Comparison of ENCODE assay signal across 32 cellular contexts in the genomic region with DNA sequence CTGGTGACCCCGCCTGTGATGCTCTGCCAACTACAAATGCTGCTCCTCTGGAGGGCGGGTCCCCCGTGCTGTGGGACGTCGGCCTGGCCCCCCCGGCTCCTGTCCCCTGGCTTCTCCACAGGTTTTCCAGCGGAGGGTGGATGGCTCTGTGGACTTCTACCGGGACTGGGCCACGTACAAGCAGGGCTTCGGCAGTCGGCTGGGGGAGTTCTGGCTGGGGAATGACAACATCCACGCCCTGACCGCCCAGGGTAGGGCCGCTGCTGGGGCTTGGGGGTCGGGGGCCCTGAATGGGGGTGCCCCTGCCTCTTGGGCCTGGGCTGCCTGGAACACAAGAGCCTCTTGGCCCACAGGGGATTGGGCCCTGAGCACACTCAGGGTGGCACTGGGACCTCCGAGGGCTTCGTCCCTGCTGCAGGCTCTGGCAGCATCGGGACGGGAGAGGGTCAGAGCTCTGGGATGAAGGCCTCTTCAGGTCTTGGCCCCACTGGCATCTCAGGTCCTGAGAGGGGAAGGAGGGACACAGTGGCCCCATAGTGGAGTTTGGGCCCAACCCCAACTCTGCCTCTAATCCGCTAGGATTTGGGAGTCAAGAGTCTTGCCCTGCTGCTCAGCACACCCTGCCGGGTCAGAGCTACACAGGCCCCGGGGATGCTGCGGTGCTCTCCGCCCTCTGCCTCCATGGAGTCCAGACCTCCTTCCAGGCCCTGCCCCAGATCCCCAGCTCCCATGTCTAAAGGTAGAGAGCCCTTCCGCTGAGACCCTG. TPM values are rescaled to one million over a fixed set of nuclear protein-coding genes. Genes with fewer than 3 reads are reported as not detected.
"Had no signal": no experiment of that assay in that cellular context is flagged by ENCODE, and none has a peak within 500 bp of the region (broad histone marks: within the 10 kb centered on the region; RNA-seq: fewer than 3 reads in every experiment).

No MANE protein-coding gene starts in this region.

- H3K27me3 Mint-ChIP-seq: activated CD4-positive, alpha-beta T cell treated with anti-CD3 and anti-CD28 coated beads, Interleukin-2, amount 10 ng/mL, durations not matched to agents 24 days and 14 days had no signal

- H3K27ac Mint-ChIP-seq: activated CD4-positive, alpha-beta T cell treated with anti-CD3 and anti-CD28 coated beads, Interleukin-2, amount 10 ng/mL, durations not matched to agents 24 days and 14 days; activated naive CD4-positive, alpha-beta T cell treated with anti-CD3 and anti-CD28 coated beads, Interleukin-2, amount 50 U/mL, for 24 hours; activated naive CD8-positive, alpha-beta T cell treated with anti-CD3 and anti-CD28 coated beads, Interleukin-2, amount 50 U/mL, for 24 hours; activated T-helper 2 cell treated with anti-CD3 and anti-CD28 coated beads, Interferon-gamma antibody, Interleukin-2, Interleukin-4, amounts not matched to agents 10 μg/mL and 5 μg/mL and 100 μg/mL, durations not matched to agents 14 hours and 24 hours and 36 hours; immature natural killer cell; natural killer cell treated with Interleukin-12 subunit alpha and Interleukin-12 subunit beta and Interleukin-15 and Interleukin-18, amount 100 ng/mL, for 72 hours; stimulated activated memory B cell treated with anti-CD40 and anti-IgM and Interleukin-4, amounts not matched to agents 10 μg/mL and 1 μg/mL and 100 μg/mL, for 72 hours had no signal

- H3K9me3 Mint-ChIP-seq: activated CD4-positive, alpha-beta T cell treated with anti-CD3 and anti-CD28 coated beads, Interleukin-2, amount 10 ng/mL, durations not matched to agents 24 days and 14 days; activated naive CD4-positive, alpha-beta T cell treated with anti-CD3 and anti-CD28 coated beads, Interleukin-2, amount 50 U/mL, for 24 hours; activated naive CD8-positive, alpha-beta T cell treated with anti-CD3 and anti-CD28 coated beads, Interleukin-2, amount 50 U/mL, for 24 hours; activated T-helper 2 cell treated with anti-CD3 and anti-CD28 coated beads, Interferon-gamma antibody, Interleukin-2, Interleukin-4, amounts not matched to agents 10 μg/mL and 5 μg/mL and 100 μg/mL, durations not matched to agents 14 hours and 24 hours and 36 hours; immature natural killer cell; natural killer cell treated with Interleukin-12 subunit alpha and Interleukin-12 subunit beta and Interleukin-15 and Interleukin-18, amount 100 ng/mL, for 72 hours; stimulated activated memory B cell treated with anti-CD40 and anti-IgM and Interleukin-4, amounts not matched to agents 10 μg/mL and 1 μg/mL and 100 μg/mL, for 72 hours; stimulated activated naive CD8-positive, alpha-beta T cell treated with anti-CD3 and anti-CD28 coated beads, Interleukin-15, amount 100 ng/mL, for 72 hours had no signal

- H3K4me3 Mint-ChIP-seq: activated CD4-positive, alpha-beta T cell treated with anti-CD3 and anti-CD28 coated beads, Interleukin-2, amount 10 ng/mL, durations not matched to agents 24 days and 14 days; activated naive CD4-positive, alpha-beta T cell treated with anti-CD3 and anti-CD28 coated beads, Interleukin-2, amount 50 U/mL, for 24 hours; activated naive CD8-positive, alpha-beta T cell treated with anti-CD3 and anti-CD28 coated beads, Interleukin-2, amount 50 U/mL, for 24 hours; immature natural killer cell; natural killer cell treated with Interleukin-12 subunit alpha and Interleukin-12 subunit beta and Interleukin-15 and Interleukin-18, amount 100 ng/mL, for 72 hours; stimulated activated memory B cell treated with anti-CD40 and anti-IgM and Interleukin-4, amounts not matched to agents 10 μg/mL and 1 μg/mL and 100 μg/mL, for 72 hours; stimulated activated naive CD8-positive, alpha-beta T cell treated with anti-CD3 and anti-CD28 coated beads, Interleukin-15, amount 100 ng/mL, for 72 hours had no signal

- H3K4me1 ChIP-seq: esophagus muscularis mucosa, foreskin keratinocyte, parathyroid adenoma, right atrium auricular region had no signal

- H3K4me3 ChIP-seq: esophagus muscularis mucosa, heart left ventricle, right atrium auricular region, SK-N-MC, smooth muscle cell had no signal

- H3K4me2 ChIP-seq: smooth muscle cell had no signal

- H3K9ac ChIP-seq: parathyroid adenoma had no signal

- H3K27ac ChIP-seq: esophagus muscularis mucosa, foreskin keratinocyte, heart left ventricle, parathyroid adenoma, right atrium auricular region, SK-N-MC had no signal

- H3K36me3 ChIP-seq: esophagus muscularis mucosa, heart left ventricle, right atrium auricular region had no signal

- DNase-seq: activated CD4-positive, alpha-beta T cell treated with anti-CD3 and anti-CD28 coated beads, Interleukin-2, amount 10 ng/mL, durations not matched to agents 24 days and 14 days; activated naive CD8-positive, alpha-beta T cell treated with anti-CD3 and anti-CD28 coated beads, Interleukin-2, amount 50 U/mL, for 24 hours; amygdala; central memory CD4-positive, alpha-beta T cell; dermis blood vessel endothelial cell; effector CD4-positive, alpha-beta T cell; foreskin keratinocyte; heart left ventricle; hypothalamus; immature natural killer cell; kidney; left colon; mesenchymal stem cell; nucleus accumbens; stimulated activated CD4-positive, alpha-beta T cell treated with anti-CD3 and anti-CD28 coated beads, Interleukin-1b, Interleukin-23, amount 100 ng/mL, for 48 hours; stimulated activated CD4-positive, alpha-beta T cell treated with anti-CD3 and anti-CD28 coated beads, Interleukin-4, amount 100 ng/mL, for 4 hours; stimulated activated CD8-positive, alpha-beta memory T cell treated with anti-CD3 and anti-CD28 coated beads, Interleukin-4, amount 100 ng/mL, for 48 hours; stimulated activated naive CD8-positive, alpha-beta T cell treated with anti-CD3 and anti-CD28 coated beads, Interleukin-15, amount 100 ng/mL, for 72 hours; substantia nigra had no signal

- H3K36me3 Mint-ChIP-seq: activated naive CD4-positive, alpha-beta T cell treated with anti-CD3 and anti-CD28 coated beads, Interleukin-2, amount 50 U/mL, for 24 hours; immature natural killer cell; natural killer cell treated with Interleukin-12 subunit alpha and Interleukin-12 subunit beta and Interleukin-15 and Interleukin-18, amount 100 ng/mL, for 72 hours; stimulated activated memory B cell treated with anti-CD40 and anti-IgM and Interleukin-4, amounts not matched to agents 10 μg/mL and 1 μg/mL and 100 μg/mL, for 72 hours had no signal

- H3K9me3 ChIP-seq: esophagus muscularis mucosa, heart left ventricle, right atrium auricular region had no signal

- H3K27me3 ChIP-seq: foreskin keratinocyte, right atrium auricular region had no signal

- H3K4me1 Mint-ChIP-seq: activated CD4-positive, alpha-beta T cell treated with anti-CD3 and anti-CD28 coated beads, Interleukin-2, amount 10 ng/mL, durations not matched to agents 24 days and 14 days; activated naive CD4-positive, alpha-beta T cell treated with anti-CD3 and anti-CD28 coated beads, Interleukin-2, amount 50 U/mL, for 24 hours; immature natural killer cell; stimulated activated memory B cell treated with anti-CD40 and anti-IgM and Interleukin-4, amounts not matched to agents 10 μg/mL and 1 μg/mL and 100 μg/mL, for 72 hours had no signal

RNA-seq across cellular contexts. Expression of gene FCN2, which starts 5.2 kb away (rescaled TPM):
- total RNA-seq: activated CD4-positive, alpha-beta T cell treated with anti-CD3 and anti-CD28 coated beads, Interleukin-2, amount 10 ng/mL, durations not matched to agents 24 days and 14 days; activated CD8-positive, alpha-beta memory T cell treated with anti-CD3 and anti-CD28 coated beads for 36 hours; activated T-helper 2 cell treated with anti-CD3 and anti-CD28 coated beads, Interferon-gamma antibody, Interleukin-2, Interleukin-4, amounts not matched to agents 10 μg/mL and 5 μg/mL and 100 μg/mL, durations not matched to agents 14 hours and 24 hours and 36 hours; dermis blood vessel endothelial cell; esophagus muscularis mucosa; foreskin keratinocyte; left colon; mononuclear cell; natural killer cell treated with Interleukin-12 subunit alpha and Interleukin-12 subunit beta and Interleukin-15 and Interleukin-18, amount 100 ng/mL, for 72 hours; pulmonary artery endothelial cell; right atrium auricular region; smooth muscle cell; T-helper 1 cell treated with Interleukin-12 subunit alpha and Interleukin-12 subunit beta and Interleukin-4 antibody, amounts not matched to agents 30 ng/mL and 1 ng/mL, for 36 hours had no signal

RNA-seq across cellular contexts. Expression of gene FCN1, which starts 31.9 kb away (rescaled TPM):
- total RNA-seq: activated CD4-positive, alpha-beta T cell treated with anti-CD3 and anti-CD28 coated beads, Interleukin-2, amount 10 ng/mL, durations not matched to agents 24 days and 14 days; activated CD8-positive, alpha-beta memory T cell treated with anti-CD3 and anti-CD28 coated beads for 36 hours; activated T-helper 2 cell treated with anti-CD3 and anti-CD28 coated beads, Interferon-gamma antibody, Interleukin-2, Interleukin-4, amounts not matched to agents 10 μg/mL and 5 μg/mL and 100 μg/mL, durations not matched to agents 14 hours and 24 hours and 36 hours; dermis blood vessel endothelial cell; foreskin keratinocyte; natural killer cell treated with Interleukin-12 subunit alpha and Interleukin-12 subunit beta and Interleukin-15 and Interleukin-18, amount 100 ng/mL, for 72 hours; pulmonary artery endothelial cell; smooth muscle cell; T-helper 1 cell treated with Interleukin-12 subunit alpha and Interleukin-12 subunit beta and Interleukin-4 antibody, amounts not matched to agents 30 ng/mL and 1 ng/mL, for 36 hours had no signal
